ENCODE assay signal across 9 cellular contexts in the genomic region with DNA sequence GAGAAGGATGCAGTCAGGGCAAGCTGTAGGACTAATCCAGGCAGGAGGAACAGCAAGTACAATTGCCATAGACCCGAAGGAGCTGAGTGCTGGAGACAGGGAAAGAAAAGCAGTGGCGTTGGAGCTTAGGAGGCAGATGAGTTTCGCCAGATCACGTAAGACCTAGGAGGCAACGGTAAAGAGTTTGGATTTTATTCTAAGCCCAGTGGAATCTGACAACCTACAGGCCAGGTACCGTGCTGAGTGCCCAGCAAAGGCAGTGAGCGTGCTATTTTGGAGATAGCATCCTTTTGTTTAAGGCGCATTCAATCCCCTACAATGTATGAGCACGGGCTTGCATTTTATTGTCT. TPM values are rescaled to one million over a fixed set of nuclear protein-coding genes. Genes with fewer than 3 reads are reported as not detected.
DNase-seq lines count a peak whose midpoint lies in the region; ATAC-seq and TF ChIP-seq lines count a peak whose summit lies in the region.
"Had no signal": no experiment of that assay in that cellular context is flagged by ENCODE, and none has a peak within 500 bp of the region (broad histone marks: within the 10 kb centered on the region; RNA-seq: fewer than 3 reads in every experiment).

No MANE protein-coding gene starts in this region.

- H3K36me3 Mint-ChIP-seq in activated CD8-positive, alpha-beta memory T cell treated with anti-CD3 and anti-CD28 coated beads, Interleukin-2, amount 10 ng/mL, durations not matched to agents 7 days and 5 days = no peaks in the 10 kb centered on the region
- no peaks in the 10 kb centered on the region for H3K36me3 Mint-ChIP-seq in activated naive CD8-positive, alpha-beta T cell treated with anti-CD3 and anti-CD28 coated beads, Interleukin-2, amount 10 ng/mL, durations not matched to agents 7 days and 5 days

- no peak for DNase-seq in activated CD8-positive, alpha-beta memory T cell treated with anti-CD3 and anti-CD28 coated beads, Interleukin-2, amount 10 ng/mL, durations not matched to agents 7 days and 5 days
- DNase-seq in activated CD8-positive, alpha-beta memory T cell treated with anti-CD3 and anti-CD28 coated beads, Interleukin-2, amount 50 U/mL, for 4 hours = no peak
- no peak for DNase-seq in activated naive CD8-positive, alpha-beta T cell treated with anti-CD3 and anti-CD28 coated beads, Interleukin-2, amount 10 ng/mL, durations not matched to agents 7 days and 5 days
- DNase-seq in kidney epithelial cell (ENCODE audit: low read depth) (no peak), NCI-H1930 (lab: John Stamatoyannopoulos, UW) (no peak), head of caudate nucleus (no peak)
- no peak for DNase-seq in stimulated activated naive CD8-positive, alpha-beta T cell treated with anti-CD3 and anti-CD28 coated beads, Interleukin-15, amount 100 ng/mL, for 72 hours
- DNase-seq: NCI-H2227 treated with DMSO at 0.1 percent for 48 hours had no signal

- no peaks in the 10 kb centered on the region for H3K36me3 ChIP-seq in kidney epithelial cell (ENCODE audit: control insufficient read depth, insufficient read depth, low read length)

- intact Hi-C loops in head of caudate nucleus (cut with DNase I) = no loop called here

- peak overlapping the region; percentile 63 for H3K4me3 Mint-ChIP-seq in activated CD8-positive, alpha-beta memory T cell treated with anti-CD3 and anti-CD28 coated beads, Interleukin-2, amount 10 ng/mL, durations not matched to agents 7 days and 5 days
- peak overlapping the region; percentile 77 for H3K4me3 Mint-ChIP-seq in activated naive CD8-positive, alpha-beta T cell treated with anti-CD3 and anti-CD28 coated beads, Interleukin-2, amount 10 ng/mL, durations not matched to agents 7 days and 5 days
- peak overlapping the region; percentile 72 to 82 for H3K4me3 Mint-ChIP-seq in stimulated activated naive CD8-positive, alpha-beta T cell treated with anti-CD3 and anti-CD28 coated beads, Interleukin-15, amount 100 ng/mL, for 72 hours

- CTCF ChIA-PET in activated CD8-positive, alpha-beta memory T cell treated with anti-CD3 and anti-CD28 coated beads, Interleukin-2, amount 10 ng/mL, durations not matched to agents 7 days and 5 days (lab: Charles Lee) = no interaction called here

- H3K4me3 ChIP-seq in kidney epithelial cell (ENCODE audit: low read depth, low read length) = peak overlapping the region; percentile 77

- peaks cover 56% of the 10 kb centered on the region for H3K27me3 Mint-ChIP-seq in activated CD8-positive, alpha-beta memory T cell treated with anti-CD3 and anti-CD28 coated beads, Interleukin-2, amount 10 ng/mL, durations not matched to agents 7 days and 5 days
- peaks cover 48% of the 10 kb centered on the region for H3K27me3 Mint-ChIP-seq in activated naive CD8-positive, alpha-beta T cell treated with anti-CD3 and anti-CD28 coated beads, Interleukin-2, amount 10 ng/mL, durations not matched to agents 7 days and 5 days
- H3K27me3 Mint-ChIP-seq in stimulated activated naive CD8-positive, alpha-beta T cell treated with anti-CD3 and anti-CD28 coated beads, Interleukin-15, amount 100 ng/mL, for 72 hours = peaks cover 73% of the 10 kb centered on the region

- H3K27me3 ChIP-seq in kidney epithelial cell (ENCODE audit: control insufficient read depth, insufficient read depth, low read length) = no peaks in the 10 kb centered on the region

- no peak for TF ChIP-seq CTCF in kidney epithelial cell (IDR thresholded peaks at IDR 0.05; ENCODE audit: insufficient read depth, low read length, poor library complexity, severe bottlenecking)

- H3K4me1 Mint-ChIP-seq in activated CD8-positive, alpha-beta memory T cell treated with anti-CD3 and anti-CD28 coated beads, Interleukin-2, amount 10 ng/mL, durations not matched to agents 7 days and 5 days = peaks cover 20% of the 10 kb centered on the region
- peaks cover 18% of the 10 kb centered on the region for H3K4me1 Mint-ChIP-seq in activated naive CD8-positive, alpha-beta T cell treated with anti-CD3 and anti-CD28 coated beads, Interleukin-2, amount 10 ng/mL, durations not matched to agents 7 days and 5 days
- peaks cover 29% of the 10 kb centered on the region for H3K4me1 Mint-ChIP-seq in stimulated activated naive CD8-positive, alpha-beta T cell treated with anti-CD3 and anti-CD28 coated beads, Interleukin-15, amount 100 ng/mL, for 72 hours

- no peaks in the 10 kb centered on the region for H3K9me3 Mint-ChIP-seq in activated CD8-positive, alpha-beta memory T cell treated with anti-CD3 and anti-CD28 coated beads, Interleukin-2, amount 10 ng/mL, durations not matched to agents 7 days and 5 days (ENCODE audit: low read depth)
- H3K9me3 Mint-ChIP-seq in activated naive CD8-positive, alpha-beta T cell treated with anti-CD3 and anti-CD28 coated beads, Interleukin-2, amount 10 ng/mL, durations not matched to agents 7 days and 5 days = no peaks in the 10 kb centered on the region
- H3K9me3 Mint-ChIP-seq in stimulated activated naive CD8-positive, alpha-beta T cell treated with anti-CD3 and anti-CD28 coated beads, Interleukin-15, amount 100 ng/mL, for 72 hours = no peaks in the 10 kb centered on the region

- POLR2A ChIA-PET in activated naive CD8-positive, alpha-beta T cell treated with anti-CD3 and anti-CD28 coated beads, Interleukin-2, amount 10 ng/mL, durations not matched to agents 7 days and 5 days (lab: Charles Lee) = no interaction called here

- H3K27ac Mint-ChIP-seq in activated CD8-positive, alpha-beta memory T cell treated with anti-CD3 and anti-CD28 coated beads, Interleukin-2, amount 10 ng/mL, durations not matched to agents 7 days and 5 days = no peak overlapping the region
- no peak overlapping the region for H3K27ac Mint-ChIP-seq in activated naive CD8-positive, alpha-beta T cell treated with anti-CD3 and anti-CD28 coated beads, Interleukin-2, amount 10 ng/mL, durations not matched to agents 7 days and 5 days
- peak overlapping the region in 1 of 2 donors; percentile 77 for H3K27ac Mint-ChIP-seq in stimulated activated naive CD8-positive, alpha-beta T cell treated with anti-CD3 and anti-CD28 coated beads, Interleukin-15, amount 100 ng/mL, for 72 hours

- ATAC-seq in activated CD8-positive, alpha-beta memory T cell treated with anti-CD3 and anti-CD28 coated beads, Interleukin-2, amount 10 ng/mL, durations not matched to agents 7 days and 5 days = no peak
- ATAC-seq in activated naive CD8-positive, alpha-beta T cell treated with anti-CD3 and anti-CD28 coated beads, Interleukin-2, amount 10 ng/mL, durations not matched to agents 7 days and 5 days (ENCODE audit: low read depth) = no peak
- ATAC-seq in stimulated activated naive CD8-positive, alpha-beta T cell treated with anti-CD3 and anti-CD28 coated beads, Interleukin-15, amount 100 ng/mL, for 72 hours = no peak
- no peak for ATAC-seq in GM21786 (IDR thresholded peaks at IDR 0.05; ENCODE audit: unreplicated experiment)

RNA-seq across cellular contexts. Expression of gene USP43, which starts 1.2 kb away (rescaled TPM):
- under 1 TPM; 0.28 to 0.29 TPM for total RNA-seq in activated CD8-positive, alpha-beta memory T cell treated with anti-CD3 and anti-CD28 coated beads, Interleukin-2, amount 10 ng/mL, durations not matched to agents 7 days and 5 days
- under 1 TPM in 1 of 2 experiments, not detected in 1; 0.48 TPM for total RNA-seq in activated naive CD8-positive, alpha-beta T cell treated with anti-CD3 and anti-CD28 coated beads, Interleukin-2, amount 10 ng/mL, durations not matched to agents 7 days and 5 days
- total RNA-seq in kidney epithelial cell = 11.2 and 12.0 TPM in 2 replicates
